Comparison of ENCODE assay signal across 27 cellular contexts in the genomic region with DNA sequence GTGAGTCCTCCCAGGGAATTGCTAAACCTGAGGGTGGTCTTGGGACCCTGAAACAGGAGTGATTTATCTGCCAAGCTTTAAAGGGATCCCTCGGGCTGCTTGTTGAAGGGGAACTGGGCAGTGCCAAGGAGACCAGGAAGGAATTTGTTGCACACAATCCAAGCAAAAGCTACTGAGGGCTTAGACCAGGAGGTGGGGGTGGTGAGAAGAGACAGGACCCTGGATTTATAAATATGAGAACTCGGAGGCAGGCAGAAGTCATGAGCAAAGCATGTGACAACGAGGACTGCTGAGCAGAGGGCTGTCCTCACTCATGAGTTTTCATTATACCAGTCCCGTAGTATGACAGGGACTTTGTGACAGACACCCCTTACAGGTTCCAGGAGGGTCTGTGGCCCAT.
"Had no signal": no experiment of that assay in that cellular context is flagged by ENCODE, and none has a peak within 500 bp of the region (broad histone marks: within the 10 kb centered on the region; RNA-seq: fewer than 3 reads in every experiment).

No MANE protein-coding gene starts in this region.

- H3K36me3 Mint-ChIP-seq: activated CD8-positive, alpha-beta memory T cell treated with anti-CD3 and anti-CD28 coated beads, Interleukin-2, amount 10 ng/mL, durations not matched to agents 7 days and 5 days; activated naive CD4-positive, alpha-beta T cell treated with anti-CD3 and anti-CD28 coated beads, Interleukin-2, amount 50 U/mL, for 24 hours; natural killer cell had no signal

- H3K4me3 ChIP-seq: coronary artery, gastroesophageal sphincter, lower lobe of right lung, thyroid gland, upper lobe of right lung had no signal

- H3K4me3 Mint-ChIP-seq: activated B cell treated with CpG ODN at 0.5 μM for 24 hours; activated CD8-positive, alpha-beta memory T cell treated with anti-CD3 and anti-CD28 coated beads, Interleukin-2, amount 10 ng/mL, durations not matched to agents 7 days and 5 days; activated CD8-positive, alpha-beta T cell treated with anti-CD3 and anti-CD28 coated beads, Interleukin-2, amount 10 ng/mL, durations not matched to agents 7 days and 5 days; activated naive CD4-positive, alpha-beta T cell treated with anti-CD3 and anti-CD28 coated beads, Interleukin-2, amount 50 U/mL, for 24 hours; activated naive CD8-positive, alpha-beta T cell treated with anti-CD3 and anti-CD28 coated beads, Interleukin-2, amount 50 U/mL, for 24 hours; effector memory CD8-positive, alpha-beta T cell; natural killer cell had no signal

- H3K27ac Mint-ChIP-seq: activated B cell treated with CpG ODN at 0.5 μM for 24 hours; activated CD8-positive, alpha-beta memory T cell treated with anti-CD3 and anti-CD28 coated beads, Interleukin-2, amount 10 ng/mL, durations not matched to agents 7 days and 5 days; activated CD8-positive, alpha-beta T cell treated with anti-CD3 and anti-CD28 coated beads, Interleukin-2, amount 10 ng/mL, durations not matched to agents 7 days and 5 days; activated naive CD4-positive, alpha-beta T cell treated with anti-CD3 and anti-CD28 coated beads, Interleukin-2, amount 50 U/mL, for 24 hours; activated naive CD8-positive, alpha-beta T cell treated with anti-CD3 and anti-CD28 coated beads, Interleukin-2, amount 50 U/mL, for 24 hours; activated T-helper 2 cell treated with anti-CD3 and anti-CD28 coated beads, Interferon-gamma antibody, Interleukin-2, Interleukin-4, amounts not matched to agents 10 μg/mL and 5 μg/mL and 100 μg/mL, durations not matched to agents 14 hours and 24 hours and 36 hours; effector memory CD8-positive, alpha-beta T cell; natural killer cell had no signal

- FAIRE-seq: keratinocyte had no signal

- H3K9me3 Mint-ChIP-seq: activated B cell treated with CpG ODN at 0.5 μM for 24 hours; activated naive CD4-positive, alpha-beta T cell treated with anti-CD3 and anti-CD28 coated beads, Interleukin-2, amount 50 U/mL, for 24 hours; activated naive CD8-positive, alpha-beta T cell treated with anti-CD3 and anti-CD28 coated beads, Interleukin-2, amount 50 U/mL, for 24 hours; activated T-helper 2 cell treated with anti-CD3 and anti-CD28 coated beads, Interferon-gamma antibody, Interleukin-2, Interleukin-4, amounts not matched to agents 10 μg/mL and 5 μg/mL and 100 μg/mL, durations not matched to agents 14 hours and 24 hours and 36 hours; effector memory CD8-positive, alpha-beta T cell; natural killer cell had no signal

- ATAC-seq: activated CD8-positive, alpha-beta memory T cell treated with anti-CD3 and anti-CD28 coated beads, Interleukin-2, amount 10 ng/mL, durations not matched to agents 7 days and 5 days; activated CD8-positive, alpha-beta T cell treated with anti-CD3 and anti-CD28 coated beads, Interleukin-2, amount 10 ng/mL, durations not matched to agents 7 days and 5 days; activated naive CD8-positive, alpha-beta T cell treated with anti-CD3 and anti-CD28 coated beads, Interleukin-2, amount 50 U/mL, for 24 hours; effector memory CD8-positive, alpha-beta T cell; gastroesophageal sphincter; left cardiac atrium; lower lobe of right lung; right cardiac atrium; stimulated activated naive CD8-positive, alpha-beta T cell treated with anti-CD3 and anti-CD28 coated beads, Interleukin-15, Interleukin-2, amounts not matched to agents 100 U/mL and 50 U/mL, for 24 hours; upper lobe of right lung had no signal

- H3K36me3 ChIP-seq: gastroesophageal sphincter, lower lobe of right lung, thyroid gland, upper lobe of right lung had no signal

- H3K4me1 ChIP-seq: gastroesophageal sphincter, lower lobe of right lung, thyroid gland, upper lobe of right lung had no signal

- DNase-seq: activated B cell treated with CpG ODN at 0.5 μM for 24 hours; activated CD4-positive, alpha-beta T cell treated with anti-CD3 and anti-CD28 coated beads, Interleukin-2, amount 50 U/mL, for 1 hour; activated CD8-positive, alpha-beta memory T cell treated with anti-CD3 and anti-CD28 coated beads, Interleukin-2, amount 10 ng/mL, durations not matched to agents 7 days and 5 days; activated CD8-positive, alpha-beta T cell treated with anti-CD3 and anti-CD28 coated beads, Interleukin-2, amount 10 ng/mL, durations not matched to agents 7 days and 5 days; activated naive CD8-positive, alpha-beta T cell treated with anti-CD3 and anti-CD28 coated beads, Interleukin-2, amount 50 U/mL, for 24 hours; activated T-cell treated with anti-CD3 and anti-CD28 coated beads, Interleukin-2, amount 50 U/mL, for 48 hours; amygdala; cerebellar nuclear complex; effector memory CD8-positive, alpha-beta T cell; erythroblast; hippocampal formation; left cardiac atrium; lower lobe of right lung; mesenchymal stem cell; natural killer cell; right cardiac atrium; stimulated activated CD4-positive, alpha-beta T cell treated with anti-CD3 and anti-CD28 coated beads, Interleukin-12 subunit alpha, Interleukin-12 subunit beta, amount 100 ng/mL, for 4 hours; stimulated activated CD4-positive, alpha-beta T cell treated with anti-CD3 and anti-CD28 coated beads, Interleukin-4, amount 100 ng/mL, for 1 hour; stimulated activated naive CD8-positive, alpha-beta T cell treated with anti-CD3 and anti-CD28 coated beads, Interleukin-15, Interleukin-2, amounts not matched to agents 100 U/mL and 50 U/mL, for 24 hours; T-helper 2 cell; thyroid gland; upper lobe of right lung had no signal

- H3K27ac ChIP-seq: gastroesophageal sphincter, lower lobe of right lung, thyroid gland, upper lobe of right lung had no signal

- H3K4me1 Mint-ChIP-seq: activated B cell treated with CpG ODN at 0.5 μM for 24 hours; activated CD8-positive, alpha-beta memory T cell treated with anti-CD3 and anti-CD28 coated beads, Interleukin-2, amount 10 ng/mL, durations not matched to agents 7 days and 5 days; activated naive CD4-positive, alpha-beta T cell treated with anti-CD3 and anti-CD28 coated beads, Interleukin-2, amount 50 U/mL, for 24 hours; activated naive CD8-positive, alpha-beta T cell treated with anti-CD3 and anti-CD28 coated beads, Interleukin-2, amount 50 U/mL, for 24 hours; natural killer cell had no signal

- H3K27me3 Mint-ChIP-seq: activated B cell treated with CpG ODN at 0.5 μM for 24 hours had no signal

- H3K27me3 ChIP-seq: thyroid gland, upper lobe of right lung had no signal

- H3K9me3 ChIP-seq: lower lobe of right lung, thyroid gland, upper lobe of right lung had no signal
